ENCODE assay signal across 28 cellular contexts in the genomic region with DNA sequence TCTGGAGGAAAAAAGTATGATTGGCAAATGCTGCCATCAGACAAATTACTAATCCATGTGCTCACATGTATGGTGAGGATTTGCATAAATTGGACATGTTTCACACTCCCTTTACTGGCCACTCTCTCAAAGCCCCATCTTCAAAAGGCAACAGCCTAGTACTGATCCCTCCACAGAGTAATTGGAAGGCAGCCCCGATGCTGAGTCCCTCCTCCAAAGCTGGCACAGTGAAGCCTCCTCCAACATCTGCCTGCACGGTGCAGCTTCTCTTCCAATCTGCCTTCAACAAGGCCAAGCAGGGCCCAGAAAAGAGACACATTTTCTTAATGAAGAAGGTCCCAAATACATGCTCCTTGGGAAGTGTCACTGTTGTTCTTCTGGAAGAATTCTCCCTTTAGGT.
"Had no signal": no experiment of that assay in that cellular context is flagged by ENCODE, and none has a peak within 500 bp of the region (broad histone marks: within the 10 kb centered on the region; RNA-seq: fewer than 3 reads in every experiment).

No MANE protein-coding gene starts in this region.

- H3K27ac ChIP-seq: ascending aorta, cardiac muscle cell, WERI-Rb-1 had no signal

- DNase-seq: activated CD4-positive, alpha-beta memory T cell treated with anti-CD3 and anti-CD28 coated beads, Interleukin-2, amount 10 ng/mL, durations not matched to agents 7 days and 5 days; activated CD4-positive, alpha-beta T cell treated with anti-CD3 and anti-CD28 coated beads for 1 hour; activated CD4-positive, alpha-beta T cell treated with anti-CD3 and anti-CD28 coated beads for 36 hours; activated CD4-positive, alpha-beta T cell treated with anti-CD3 and anti-CD28 coated beads for 48 hours; activated CD4-positive, alpha-beta T cell treated with anti-CD3 and anti-CD28 coated beads, Interleukin-2, amount 10 ng/mL, durations not matched to agents 7 days and 5 days; activated CD4-positive, alpha-beta T cell treated with anti-CD3 and anti-CD28 coated beads, Interleukin-2, amount 50 U/mL, for 48 hours; activated CD4-positive, CD25-positive, alpha-beta regulatory T cell; activated CD8-positive, alpha-beta memory T cell treated with anti-CD3 and anti-CD28 coated beads for 24 hours; activated CD8-positive, alpha-beta memory T cell treated with anti-CD3 and anti-CD28 coated beads, Interleukin-2, amount 10 ng/mL, durations not matched to agents 7 days and 5 days; activated CD8-positive, alpha-beta memory T cell treated with anti-CD3 and anti-CD28 coated beads, Interleukin-2, amount 50 U/mL, for 48 hours; activated CD8-positive, alpha-beta T cell treated with anti-CD3 and anti-CD28 coated beads, Interleukin-2, amount 10 ng/mL, durations not matched to agents 7 days and 5 days; activated effector memory CD4-positive, alpha-beta T cell treated with Interleukin-2 at 50 U/mL for 16 hours; activated gamma-delta T cell; activated naive CD4-positive, alpha-beta T cell treated with anti-CD3 and anti-CD28 coated beads, Interleukin-2, amount 10 ng/mL, durations not matched to agents 7 days and 5 days; activated naive CD4-positive, alpha-beta T cell treated with Interleukin-2 at 50 U/mL for 16 hours; activated naive CD8-positive, alpha-beta T cell treated with anti-CD3 and anti-CD28 coated beads, Interleukin-2, amount 10 ng/mL, durations not matched to agents 7 days and 5 days; activated naive CD8-positive, alpha-beta T cell treated with anti-CD3 and anti-CD28 coated beads, Interleukin-2, amount 50 U/mL, for 24 hours; activated T-cell treated with anti-CD3 and anti-CD28 coated beads, Interleukin-2, amount 50 U/mL, for 24 hours; activated T-cell treated with anti-CD3 and anti-CD28 coated beads, Interleukin-2, amount 50 U/mL, for 48 hours; amygdala; caudate nucleus; cerebellar nuclear complex; T-helper 1 cell; T-helper 2 cell; T-helper 9 cell; WERI-Rb-1 had no signal
